Comparison of ENCODE assay signal across 1 cellular context in genomic region chr1:185044981-185045792, GRCh38.
TF ChIP-seq lines count a peak whose summit lies in the region.

RNF2 (plus strand) TSS chr1:185045558; CDS start chr1:185087554, 41,996 bp downstream.

TF ChIP-seq in GM23338, 12 proteins besides CTCF, POLR2A, EP300 and RAD21 (continued from another document):
- TF ChIP-seq ZNF462 (CRISPR knock-in tag; IDR thresholded peaks at IDR 0.05): peak; percentile 78; the same call in 1 of the 2 replicates
- no peak for TF ChIP-seq JUNB (IDR thresholded peaks at IDR 0.05; ENCODE audit: unreplicated experiment)
- TF ChIP-seq EZH2 (IDR thresholded peaks at IDR 0.05; ENCODE audit: low read depth, unreplicated experiment): no peak
- TF ChIP-seq ETS1 (IDR thresholded peaks at IDR 0.05): no peak; the same call in 1 of the 2 replicates
- no peak for TF ChIP-seq ZNF114 (CRISPR knock-in tag; IDR thresholded peaks at IDR 0.05)
- TF ChIP-seq STAT1 (IDR thresholded peaks at IDR 0.05; ENCODE audit: unreplicated experiment): no peak
- peak; percentile 79 for TF ChIP-seq CREB1 (CRISPR knock-in tag; IDR thresholded peaks at IDR 0.05; ENCODE audit: low read depth)
- no peak for TF ChIP-seq NANOG (IDR thresholded peaks at IDR 0.05; ENCODE audit: borderline replicate concordance)
- TF ChIP-seq POLR2AphosphoS5 (IDR thresholded peaks at IDR 0.05; ENCODE audit: low read depth): peak; percentile 76
